1 cellular context compared by ENCODE assay signal in the genomic region with DNA sequence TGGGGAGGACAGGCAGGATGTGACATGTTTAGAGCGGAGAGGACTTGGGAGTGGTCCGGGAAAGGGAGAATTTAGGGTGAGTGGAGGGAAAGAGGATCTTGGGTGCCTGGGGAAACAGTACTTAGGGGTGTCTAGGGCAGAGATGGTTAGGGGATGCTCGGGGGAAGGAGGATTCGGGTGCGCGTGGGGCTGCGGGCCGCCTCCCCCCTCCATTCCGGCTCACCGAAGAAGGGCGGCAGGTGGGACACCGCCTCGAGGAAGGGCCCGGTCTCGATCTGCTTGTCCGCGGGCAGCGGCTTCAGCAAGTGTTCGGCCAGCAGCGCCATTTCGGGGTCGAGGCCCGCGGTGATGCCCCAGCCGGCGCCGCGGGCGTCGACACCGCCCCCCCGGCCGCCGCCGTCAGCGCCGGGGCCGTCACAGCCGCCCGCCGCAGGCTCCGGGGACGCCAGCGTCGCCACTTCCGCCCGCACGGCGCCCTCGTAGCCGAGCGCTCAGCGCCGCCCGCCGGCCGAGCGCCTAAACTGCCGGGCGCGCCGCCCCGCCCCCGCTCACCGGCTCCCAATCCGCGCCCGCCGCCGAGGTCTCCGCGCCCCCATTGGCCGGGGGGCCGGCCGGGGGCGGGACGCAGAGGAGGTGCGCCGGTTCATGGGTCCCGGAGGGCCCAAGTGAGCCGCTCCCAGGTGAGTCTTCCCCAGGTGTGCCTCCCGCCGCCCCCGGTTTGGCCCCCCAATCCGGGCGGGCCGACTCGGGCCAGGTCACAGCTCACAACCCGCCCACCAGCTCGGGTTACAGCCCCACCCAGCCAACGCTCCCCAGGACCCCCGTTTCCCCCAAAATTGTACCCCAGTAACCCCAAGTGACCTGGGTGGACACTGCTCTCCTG.
A peak's percentile ranks its signal among the peaks of the same experiment; 100 is the strongest.
TF ChIP-seq lines count a peak whose summit lies in the region.

A gene with protein sequence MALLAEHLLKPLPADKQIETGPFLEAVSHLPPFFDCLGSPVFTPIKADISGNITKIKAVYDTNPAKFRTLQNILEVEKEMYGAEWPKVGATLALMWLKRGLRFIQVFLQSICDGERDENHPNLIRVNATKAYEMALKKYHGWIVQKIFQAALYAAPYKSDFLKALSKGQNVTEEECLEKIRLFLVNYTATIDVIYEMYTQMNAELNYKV (minus strand): TSS at position 493 of the 883 bp plus-strand sequence. CDS start 167 bp downstream, at position 326.

TF ChIP-seq in HCT116, 20 proteins besides CTCF, POLR2A, EP300 and RAD21 (continued from another document):
- no peak for TF ChIP-seq MAX (IDR thresholded peaks at IDR 0.05)
- TF ChIP-seq, protein P1, sequence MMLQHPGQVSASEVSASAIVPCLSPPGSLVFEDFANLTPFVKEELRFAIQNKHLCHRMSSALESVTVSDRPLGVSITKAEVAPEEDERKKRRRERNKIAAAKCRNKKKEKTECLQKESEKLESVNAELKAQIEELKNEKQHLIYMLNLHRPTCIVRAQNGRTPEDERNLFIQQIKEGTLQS (IDR thresholded peaks at IDR 0.05): no peak
- no peak for TF ChIP-seq ZNF274 (IDR thresholded peaks at IDR 0.05; ENCODE audit: low read depth, low read length)
- no peak for TF ChIP-seq TCF7L2 (IDR thresholded peaks at IDR 0.05; ENCODE audit: borderline replicate concordance, extremely low read depth, insufficient read depth, insufficient read length)
- TF ChIP-seq POLR2AphosphoS5 (IDR thresholded peaks at IDR 0.05; ENCODE audit: low read depth, low read length): peak; percentile 79
- TF ChIP-seq SRF (IDR thresholded peaks at IDR 0.05; ENCODE audit: low read depth): no peak
- TF ChIP-seq REST (IDR thresholded peaks at IDR 0.05; ENCODE audit: low read depth): no peak
- TF ChIP-seq ELF1 (IDR thresholded peaks at IDR 0.05; ENCODE audit: borderline replicate concordance, low read depth): no peak
TF ChIP-seq in HCT116: peak in this region for 4.
